Comparison of ENCODE assay signal across 1 cellular context in the genomic region with DNA sequence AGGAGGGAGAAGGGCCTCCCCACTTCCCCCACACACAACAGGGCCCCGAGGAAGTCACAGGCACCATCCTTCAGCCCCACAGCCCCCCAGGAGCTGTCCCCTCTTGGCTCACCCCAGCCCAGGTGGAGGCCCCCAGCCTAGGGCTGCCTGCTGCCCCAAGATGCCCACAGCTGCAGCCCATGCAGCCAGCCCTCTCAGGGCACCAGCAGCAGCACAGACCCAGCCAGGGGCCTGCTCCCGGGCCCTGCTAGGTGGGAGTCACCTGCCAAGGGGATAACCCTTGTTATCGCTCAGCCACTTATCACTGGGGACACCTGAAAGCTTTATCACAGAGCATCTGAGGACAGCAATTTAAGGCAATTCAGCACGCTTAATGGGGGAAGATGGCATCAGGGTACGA.
TF ChIP-seq lines count a peak whose summit lies in the region.

No MANE protein-coding gene starts in this region.

TF ChIP-seq in HEK293, 187 proteins besides CTCF, POLR2A, EP300 and RAD21 (continued from another document):
- TF ChIP-seq, protein P1, sequence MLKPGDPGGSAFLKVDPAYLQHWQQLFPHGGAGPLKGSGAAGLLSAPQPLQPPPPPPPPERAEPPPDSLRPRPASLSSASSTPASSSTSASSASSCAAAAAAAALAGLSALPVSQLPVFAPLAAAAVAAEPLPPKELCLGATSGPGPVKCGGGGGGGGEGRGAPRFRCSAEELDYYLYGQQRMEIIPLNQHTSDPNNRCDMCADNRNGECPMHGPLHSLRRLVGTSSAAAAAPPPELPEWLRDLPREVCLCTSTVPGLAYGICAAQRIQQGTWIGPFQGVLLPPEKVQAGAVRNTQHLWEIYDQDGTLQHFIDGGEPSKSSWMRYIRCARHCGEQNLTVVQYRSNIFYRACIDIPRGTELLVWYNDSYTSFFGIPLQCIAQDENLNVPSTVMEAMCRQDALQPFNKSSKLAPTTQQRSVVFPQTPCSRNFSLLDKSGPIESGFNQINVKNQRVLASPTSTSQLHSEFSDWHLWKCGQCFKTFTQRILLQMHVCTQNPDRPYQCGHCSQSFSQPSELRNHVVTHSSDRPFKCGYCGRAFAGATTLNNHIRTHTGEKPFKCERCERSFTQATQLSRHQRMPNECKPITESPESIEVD (tag by site-specific recombination; IDR thresholded peaks at IDR 0.05), result no peak
- TF ChIP-seq ZNF48 (tag by site-specific recombination; IDR thresholded peaks at IDR 0.05), result no peak
- peak; percentile 79 for TF ChIP-seq GLIS1 (tag by site-specific recombination; IDR thresholded peaks at IDR 0.05)
- no peak for TF ChIP-seq ZNF791 (tag by site-specific recombination; IDR thresholded peaks at IDR 0.05)
- TF ChIP-seq ZNF510 (tag by site-specific recombination; IDR thresholded peaks at IDR 0.05; ENCODE audit: insufficient replicate concordance), result no peak
- TF ChIP-seq ZNF433 (tag by site-specific recombination; IDR thresholded peaks at IDR 0.05; ENCODE audit: low read depth), result no peak
- TF ChIP-seq, protein P2, sequence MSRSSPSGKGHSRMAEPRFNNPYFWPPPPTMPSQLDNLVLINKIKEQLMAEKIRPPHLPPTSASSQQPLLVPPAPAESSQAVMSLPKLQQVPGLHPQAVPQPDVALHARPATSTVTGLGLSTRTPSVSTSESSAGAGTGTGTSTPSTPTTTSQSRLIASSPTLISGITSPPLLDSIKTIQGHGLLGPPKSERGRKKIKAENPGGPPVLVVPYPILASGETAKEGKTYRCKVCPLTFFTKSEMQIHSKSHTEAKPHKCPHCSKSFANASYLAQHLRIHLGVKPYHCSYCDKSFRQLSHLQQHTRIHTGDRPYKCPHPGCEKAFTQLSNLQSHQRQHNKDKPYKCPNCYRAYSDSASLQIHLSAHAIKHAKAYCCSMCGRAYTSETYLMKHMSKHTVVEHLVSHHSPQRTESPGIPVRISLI (tag by site-specific recombination; IDR thresholded peaks at IDR 0.05), result no peak
- no peak for TF ChIP-seq ZNF341 (tag by site-specific recombination; IDR thresholded peaks at IDR 0.05; ENCODE audit: low read depth)
- TF ChIP-seq, protein P3, sequence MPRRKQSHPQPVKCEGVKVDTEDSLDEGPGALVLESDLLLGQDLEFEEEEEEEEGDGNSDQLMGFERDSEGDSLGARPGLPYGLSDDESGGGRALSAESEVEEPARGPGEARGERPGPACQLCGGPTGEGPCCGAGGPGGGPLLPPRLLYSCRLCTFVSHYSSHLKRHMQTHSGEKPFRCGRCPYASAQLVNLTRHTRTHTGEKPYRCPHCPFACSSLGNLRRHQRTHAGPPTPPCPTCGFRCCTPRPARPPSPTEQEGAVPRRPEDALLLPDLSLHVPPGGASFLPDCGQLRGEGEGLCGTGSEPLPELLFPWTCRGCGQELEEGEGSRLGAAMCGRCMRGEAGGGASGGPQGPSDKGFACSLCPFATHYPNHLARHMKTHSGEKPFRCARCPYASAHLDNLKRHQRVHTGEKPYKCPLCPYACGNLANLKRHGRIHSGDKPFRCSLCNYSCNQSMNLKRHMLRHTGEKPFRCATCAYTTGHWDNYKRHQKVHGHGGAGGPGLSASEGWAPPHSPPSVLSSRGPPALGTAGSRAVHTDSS (tag by site-specific recombination; IDR thresholded peaks at IDR 0.05), result no peak
- TF ChIP-seq, protein P4, sequence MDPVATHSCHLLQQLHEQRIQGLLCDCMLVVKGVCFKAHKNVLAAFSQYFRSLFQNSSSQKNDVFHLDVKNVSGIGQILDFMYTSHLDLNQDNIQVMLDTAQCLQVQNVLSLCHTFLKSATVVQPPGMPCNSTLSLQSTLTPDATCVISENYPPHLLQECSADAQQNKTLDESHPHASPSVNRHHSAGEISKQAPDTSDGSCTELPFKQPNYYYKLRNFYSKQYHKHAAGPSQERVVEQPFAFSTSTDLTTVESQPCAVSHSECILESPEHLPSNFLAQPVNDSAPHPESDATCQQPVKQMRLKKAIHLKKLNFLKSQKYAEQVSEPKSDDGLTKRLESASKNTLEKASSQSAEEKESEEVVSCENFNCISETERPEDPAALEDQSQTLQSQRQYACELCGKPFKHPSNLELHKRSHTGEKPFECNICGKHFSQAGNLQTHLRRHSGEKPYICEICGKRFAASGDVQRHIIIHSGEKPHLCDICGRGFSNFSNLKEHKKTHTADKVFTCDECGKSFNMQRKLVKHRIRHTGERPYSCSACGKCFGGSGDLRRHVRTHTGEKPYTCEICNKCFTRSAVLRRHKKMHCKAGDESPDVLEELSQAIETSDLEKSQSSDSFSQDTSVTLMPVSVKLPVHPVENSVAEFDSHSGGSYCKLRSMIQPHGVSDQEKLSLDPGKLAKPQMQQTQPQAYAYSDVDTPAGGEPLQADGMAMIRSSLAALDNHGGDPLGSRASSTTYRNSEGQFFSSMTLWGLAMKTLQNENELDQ (tag by site-specific recombination; IDR thresholded peaks at IDR 0.05; ENCODE audit: low read depth), result no peak
- TF ChIP-seq ZNF792 (tag by site-specific recombination; IDR thresholded peaks at IDR 0.05), result no peak
- TF ChIP-seq, protein P5, sequence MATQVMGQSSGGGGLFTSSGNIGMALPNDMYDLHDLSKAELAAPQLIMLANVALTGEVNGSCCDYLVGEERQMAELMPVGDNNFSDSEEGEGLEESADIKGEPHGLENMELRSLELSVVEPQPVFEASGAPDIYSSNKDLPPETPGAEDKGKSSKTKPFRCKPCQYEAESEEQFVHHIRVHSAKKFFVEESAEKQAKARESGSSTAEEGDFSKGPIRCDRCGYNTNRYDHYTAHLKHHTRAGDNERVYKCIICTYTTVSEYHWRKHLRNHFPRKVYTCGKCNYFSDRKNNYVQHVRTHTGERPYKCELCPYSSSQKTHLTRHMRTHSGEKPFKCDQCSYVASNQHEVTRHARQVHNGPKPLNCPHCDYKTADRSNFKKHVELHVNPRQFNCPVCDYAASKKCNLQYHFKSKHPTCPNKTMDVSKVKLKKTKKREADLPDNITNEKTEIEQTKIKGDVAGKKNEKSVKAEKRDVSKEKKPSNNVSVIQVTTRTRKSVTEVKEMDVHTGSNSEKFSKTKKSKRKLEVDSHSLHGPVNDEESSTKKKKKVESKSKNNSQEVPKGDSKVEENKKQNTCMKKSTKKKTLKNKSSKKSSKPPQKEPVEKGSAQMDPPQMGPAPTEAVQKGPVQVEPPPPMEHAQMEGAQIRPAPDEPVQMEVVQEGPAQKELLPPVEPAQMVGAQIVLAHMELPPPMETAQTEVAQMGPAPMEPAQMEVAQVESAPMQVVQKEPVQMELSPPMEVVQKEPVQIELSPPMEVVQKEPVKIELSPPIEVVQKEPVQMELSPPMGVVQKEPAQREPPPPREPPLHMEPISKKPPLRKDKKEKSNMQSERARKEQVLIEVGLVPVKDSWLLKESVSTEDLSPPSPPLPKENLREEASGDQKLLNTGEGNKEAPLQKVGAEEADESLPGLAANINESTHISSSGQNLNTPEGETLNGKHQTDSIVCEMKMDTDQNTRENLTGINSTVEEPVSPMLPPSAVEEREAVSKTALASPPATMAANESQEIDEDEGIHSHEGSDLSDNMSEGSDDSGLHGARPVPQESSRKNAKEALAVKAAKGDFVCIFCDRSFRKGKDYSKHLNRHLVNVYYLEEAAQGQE (tag by site-specific recombination; IDR thresholded peaks at IDR 0.05), result no peak
- no peak for TF ChIP-seq EGR2 (tag by site-specific recombination; IDR thresholded peaks at IDR 0.05; ENCODE audit: low read depth)
